In the genomic region with DNA sequence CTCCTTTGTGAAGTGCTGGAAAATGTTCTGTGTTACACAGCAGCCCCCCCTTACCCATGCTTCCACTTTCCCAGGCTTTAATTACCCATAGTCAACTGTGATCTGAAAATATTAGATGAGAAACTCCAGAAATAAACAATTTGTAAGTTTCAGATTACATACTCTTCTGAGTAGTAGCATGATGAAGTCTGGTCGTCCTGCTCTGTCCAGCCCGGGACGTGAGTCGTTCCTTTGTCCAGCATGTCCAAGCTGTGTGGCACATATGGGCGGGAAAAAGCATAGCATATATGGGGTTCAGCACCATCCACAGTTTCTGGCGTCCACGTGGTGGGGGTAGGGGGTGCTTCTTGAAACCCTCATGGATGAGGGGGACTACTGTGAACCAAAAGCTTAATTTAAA, we compare ENCODE assay signal across 22 cellular contexts.
"Had no signal": no experiment of that assay in that cellular context is flagged by ENCODE, and none has a peak within 500 bp of the region (broad histone marks: within the 10 kb centered on the region; RNA-seq: fewer than 3 reads in every experiment).

No MANE protein-coding gene starts in this region.

- ATAC-seq: Panc1 had no signal

- H3K27me3 ChIP-seq: MG63 had no signal

- H3K9me2 ChIP-seq: SK-N-SH had no signal

- H3K4me2 ChIP-seq: SK-N-SH had no signal

- H3K27ac ChIP-seq: HL-60, RWPE1 had no signal

- H3K9me3 ChIP-seq: MG63, SK-N-SH had no signal

- DNase-seq: KBM-7, MG63, NCI-H1092, NCI-H1105 treated with DMSO at 0.1 percent for 48 hours, NCI-H1417 treated with DMSO at 0.1 percent for 48 hours, NCI-H146, NCI-H1694 treated with DMSO at 0.1 percent for 48 hours, NCI-H1930, NCI-H2081, NCI-H2171, NCI-H226, NCI-H446, NCI-H510A, NCI-H524 treated with DMSO at 0.1 percent for 48 hours, NCI-H69, NCI-H774, SHP77, SK-N-SH, SW 1271 had no signal

- H3K36me3 ChIP-seq: MG63 had no signal

- H3K9ac ChIP-seq: SK-N-SH had no signal

- H3K4me3 ChIP-seq: MG63 had no signal
